19 cellular contexts compared by ENCODE assay signal in genomic region chr20:9129756-9130155, GRCh38.
DNase-seq lines count a peak whose midpoint lies in the region; ATAC-seq and TF ChIP-seq lines count a peak whose summit lies in the region.
"Had no signal": no experiment of that assay in that cellular context is flagged by ENCODE, and none has a peak within 500 bp of the region (broad histone marks: within the 10 kb centered on the region; RNA-seq: fewer than 3 reads in every experiment).

No MANE protein-coding gene starts in this region.

- WGBS in heart left ventricle, 4 donors, result 37 to 48% (median 42%) methylated on average over 3 of the region's 3 CpGs
- WGBS in IMR-90 (ENCODE audit: extremely low coverage in 2 of 2, insufficient read length in 1 of 2), 2 experiments, result 100% methylated on average over 1 of the region's 3 CpGs; no CpG with 5 or more reads in 1 of the 2 experiments
- 53% methylated on average over 1 of the region's 3 CpGs for WGBS in mesenchymal stem cell

- CTCF ChIA-PET in IMR-90 (lab: Yijun Ruan, JAX), result interaction anchor here (1.2 to 1.6 kb wide), 3 partner anchors 17 to 276 kb away, joined by 3 to 5 read pairs (median 3); no protein-coding TSS in a partner anchor
- CTCF ChIA-PET in activated naive CD4-positive, alpha-beta T cell treated with anti-CD3 and anti-CD28 coated beads for 36 hours (lab: Charles Lee), result no interaction called here

- no peak overlapping the region for H3K4ac ChIP-seq in IMR-90 (ENCODE audit: low read depth, low read length)
- no peak overlapping the region for H3K4ac ChIP-seq in mesenchymal stem cell (ENCODE audit: low read depth in 1 of 2, low read length in 2 of 2)

- H3K23ac ChIP-seq in IMR-90 (ENCODE audit: low read depth, low read length) (peak overlapping the region; percentile 40; the same call in 1 of the 2 replicates), mesenchymal stem cell (ENCODE audit: low read length in 2 of 2) (no peak overlapping the region)

- H3K4me1 Mint-ChIP-seq in stimulated activated naive CD8-positive, alpha-beta T cell treated with anti-CD3 and anti-CD28 coated beads, Interleukin-15, amount 100 ng/mL, for 72 hours, result no peaks in the 10 kb centered on the region
- H3K4me1 Mint-ChIP-seq in activated naive CD4-positive, alpha-beta T cell treated with anti-CD3 and anti-CD28 coated beads for 36 hours (ENCODE audit: low read depth), result no peaks in the 10 kb centered on the region

- no peak overlapping the region for H3K4me2 ChIP-seq in IMR-90 (ENCODE audit: low read depth, low read length)
- no peak overlapping the region for H3K4me2 ChIP-seq in mesenchymal stem cell (ENCODE audit: low read length, poor library complexity, severe bottlenecking)

- H3K9me3 ChIP-seq in heart left ventricle, result peaks cover 0 to 20% (median 10%) of the 10 kb centered on the region in 12 donors
- H3K9me3 ChIP-seq in IMR-90 (ENCODE audit: control insufficient read depth, insufficient read depth, low read length), result peaks cover 8% of the 10 kb centered on the region
- peaks cover 24% of the 10 kb centered on the region for H3K9me3 ChIP-seq in mesenchymal stem cell (ENCODE audit: control insufficient read depth, low read length)

- peaks cover 3% of the 10 kb centered on the region; the same call in 1 of the 2 replicates for H3K9me1 ChIP-seq in IMR-90 (ENCODE audit: insufficient read depth, low read length)

- no peak overlapping the region for H2BK15ac ChIP-seq in IMR-90 (ENCODE audit: low read depth, low read length)
- no peak overlapping the region for H2BK15ac ChIP-seq in mesenchymal stem cell (ENCODE audit: low read depth, poor library complexity, severe bottlenecking)

- H3K27ac ChIP-seq in heart left ventricle, result peak overlapping the region in 9 of 12 donors; percentile 12 to 67 (median 56)
- no peak overlapping the region; the same call in 1 of the 2 replicates for H3K27ac ChIP-seq in IMR-90 (ENCODE audit: insufficient read depth, low read length)
- peak overlapping the region; percentile 34 for H3K27ac ChIP-seq in mesenchymal stem cell (ENCODE audit: low read length, poor library complexity, severe bottlenecking)
- H3K27ac ChIP-seq: GM23248 had no signal

- DNase-seq in heart left ventricle (no peak), cardiac septum (ENCODE audit: low spot score) (no peak), IMR-90 (no peak), choroid plexus epithelial cell (ENCODE audit: low read depth) (peak; percentile 29), mesenchymal stem cell (no peak)
- DNase-seq in stimulated activated naive CD8-positive, alpha-beta T cell treated with anti-CD3 and anti-CD28 coated beads, Interleukin-15, amount 100 ng/mL, for 72 hours, result no peak
- no peak for DNase-seq in activated naive CD4-positive, alpha-beta T cell treated with anti-CD3 and anti-CD28 coated beads for 36 hours
- DNase-seq in stimulated activated CD4-positive, alpha-beta T cell treated with anti-CD3 and anti-CD28 coated beads, Interleukin-15, amount 100 ng/mL, for 24 hours, result no peak
- DNase-seq: GM23248; H7; KG1; MM.1S; NCI-H2029; NCI-H446; NCI-H526; NCI-H82; NK-92 treated with Interleukin-12 subunit alpha and Interleukin-12 subunit beta, amount 100 ng/mL, for 24 hours; PC-3; SHP77 had no signal

- intact Hi-C loops in heart left ventricle (cut with DNase I), result loop anchor here in 1 of 10 donors (5.0 kb wide), 1 partner anchor 38 kb away; no protein-coding TSS in a partner anchor
- intact Hi-C loops in cardiac septum (cut with DNase I), result no loop called here
- intact Hi-C loops in IMR-90 (cut with micrococcal nuclease), result no loop called here
- intact Hi-C loops in activated naive CD4-positive, alpha-beta T cell treated with anti-CD3 and anti-CD28 coated beads for 36 hours (cut with micrococcal nuclease), result no loop called here

- H3K4me1 ChIP-seq in heart left ventricle, result peaks cover 0 to 42% (median 20%) of the 10 kb centered on the region in 12 donors
- peaks cover 2% of the 10 kb centered on the region; the same call in 1 of the 2 replicates for H3K4me1 ChIP-seq in IMR-90 (ENCODE audit: control insufficient read depth, insufficient read depth, low read length)
- H3K4me1 ChIP-seq in mesenchymal stem cell (ENCODE audit: control insufficient read depth, insufficient read depth, low read depth, low read length), result peaks cover 3% of the 10 kb centered on the region

- TF ChIP-seq RAD21 in IMR-90 (IDR thresholded peaks at IDR 0.05; ENCODE audit: low read length), result no peak

- dilution Hi-C loops in IMR-90 (cut with HindIII; ENCODE audit: low sequenced_read_pairs, unreplicated experiment), result no loop called here

- H3K56ac ChIP-seq in IMR-90 (ENCODE audit: extremely low read depth, insufficient read depth, low read length), result no peak overlapping the region

- in situ Hi-C loops in IMR-90 (cut with MboI; ENCODE audit: low sequenced_read_pairs), result no loop called here

- H3K4me3 ChIP-seq in heart left ventricle (no peak overlapping the region), IMR-90 (ENCODE audit: insufficient read depth, low read depth, low read length) (no peak overlapping the region), choroid plexus epithelial cell (ENCODE audit: low read depth, low read length) (no peak overlapping the region), mesenchymal stem cell (ENCODE audit: insufficient read depth in 1 of 2, low read depth in 1 of 2, low read length in 2 of 2) (no peak overlapping the region)
- H3K4me3 ChIP-seq: GM23248 had no signal

- H3K79me1 ChIP-seq in IMR-90 (ENCODE audit: low read depth in 1 of 2, low read length in 2 of 2) (peaks cover 40 to 62% of the 10 kb centered on the region in 2 experiments), mesenchymal stem cell (replicated peaks; ENCODE audit: low read length, poor library complexity, severe bottlenecking) (peaks cover 19% of the 10 kb centered on the region)

- ATAC-seq in heart left ventricle (peak in 2 of 4 donors; percentile 55 to 56), IMR-90 (ENCODE audit: low read depth) (no peak; the same call in 1 of the 2 replicates)
- ATAC-seq in stimulated activated naive CD8-positive, alpha-beta T cell treated with anti-CD3 and anti-CD28 coated beads, Interleukin-15, amount 100 ng/mL, for 72 hours, result no peak
- ATAC-seq: PC-3 had no signal

- H2BK120ac ChIP-seq in IMR-90 (ENCODE audit: low read depth, low read length) (no peak overlapping the region), mesenchymal stem cell (ENCODE audit: low read depth, low read length) (no peak overlapping the region)

- no peak overlapping the region for H2AK9ac ChIP-seq in IMR-90 (replicated peaks; ENCODE audit: low read depth, low read length, poor library complexity)

- H3K14ac ChIP-seq in IMR-90 (replicated peaks; ENCODE audit: low read depth, low read length) (0 out of 2 replicates have a peak overlapping the region, but pooled peaks have one; percentile 19), mesenchymal stem cell (ENCODE audit: low read length in 2 of 2) (no peak overlapping the region)

- no peak overlapping the region for H2BK12ac ChIP-seq in mesenchymal stem cell (ENCODE audit: low read length in 2 of 2)

- H2BK5ac ChIP-seq in IMR-90 (ENCODE audit: low read depth, low read length, poor library complexity, severe bottlenecking) (no peak overlapping the region), mesenchymal stem cell (ENCODE audit: low read depth, low read length, poor library complexity, severe bottlenecking) (no peak overlapping the region)

- no peaks in the 10 kb centered on the region for H3K36me3 Mint-ChIP-seq in activated naive CD4-positive, alpha-beta T cell treated with anti-CD3 and anti-CD28 coated beads for 36 hours (ENCODE audit: low read depth)

- TF ChIP-seq POLR2A in heart left ventricle (IDR thresholded peaks at IDR 0.05), result no peak
- TF ChIP-seq POLR2A in IMR-90 (IDR thresholded peaks at IDR 0.05; ENCODE audit: low read depth, low read length), result no peak

- no peak overlapping the region for H3K4me3 Mint-ChIP-seq in stimulated activated naive CD8-positive, alpha-beta T cell treated with anti-CD3 and anti-CD28 coated beads, Interleukin-15, amount 100 ng/mL, for 72 hours
- H3K4me3 Mint-ChIP-seq in activated naive CD4-positive, alpha-beta T cell treated with anti-CD3 and anti-CD28 coated beads for 36 hours, result no peak overlapping the region

- no TSS peak for BruUV-seq in IMR-90 (replicated peaks; lab: Mats Ljungman, UMichigan)

- no peaks in the 10 kb centered on the region for H3K36me3 ChIP-seq in heart left ventricle
- peaks cover 2% of the 10 kb centered on the region for H3K36me3 ChIP-seq in IMR-90 (ENCODE audit: control insufficient read depth, insufficient read depth, low read length)
- no peaks in the 10 kb centered on the region for H3K36me3 ChIP-seq in mesenchymal stem cell (ENCODE audit: control insufficient read depth in 1 of 2, insufficient read depth in 2 of 2, low read depth in 1 of 2, low read length in 2 of 2)

- no peak overlapping the region for H4K5ac ChIP-seq in IMR-90 (ENCODE audit: low read depth, low read length)

- no peak overlapping the region for H4K8ac ChIP-seq in IMR-90 (ENCODE audit: low read depth in 2 of 2, low read length in 2 of 2)
- H4K8ac ChIP-seq in mesenchymal stem cell (ENCODE audit: low read length), result no peak overlapping the region

- POLR2A ChIA-PET in IMR-90 (lab: Charles Lee; ENCODE audit: unreplicated experiment), result no interaction called here

- H2AFZ ChIP-seq in IMR-90 (replicated peaks; ENCODE audit: low read length, poor library complexity) (no peak overlapping the region), mesenchymal stem cell (ENCODE audit: low read depth, low read length) (no peak overlapping the region)
- H2AFZ ChIP-seq: GM23248 had no signal

- peaks cover 5 to 30% of the 10 kb centered on the region in 2 donors for H3K9me3 Mint-ChIP-seq in stimulated activated naive CD8-positive, alpha-beta T cell treated with anti-CD3 and anti-CD28 coated beads, Interleukin-15, amount 100 ng/mL, for 72 hours
- H3K9me3 Mint-ChIP-seq in activated naive CD4-positive, alpha-beta T cell treated with anti-CD3 and anti-CD28 coated beads for 36 hours, result no peaks in the 10 kb centered on the region

- peak overlapping the region; percentile 16; the same call in 1 of the 2 replicates for H3K18ac ChIP-seq in IMR-90 (ENCODE audit: low read depth, low read length)
- H3K18ac ChIP-seq in mesenchymal stem cell (ENCODE audit: low read depth in 1 of 2, low read length in 2 of 2), result no peak overlapping the region

- H4K91ac ChIP-seq in IMR-90 (ENCODE audit: insufficient read depth, low read depth, low read length), result no peak overlapping the region
- no peak overlapping the region for H4K91ac ChIP-seq in mesenchymal stem cell (ENCODE audit: low read length)

- H4K20me1 ChIP-seq in IMR-90 (ENCODE audit: insufficient read depth, low read length), result peaks cover 8% of the 10 kb centered on the region; the same call in 1 of the 2 replicates

- no peaks in the 10 kb centered on the region for H3K27me3 Mint-ChIP-seq in stimulated activated naive CD8-positive, alpha-beta T cell treated with anti-CD3 and anti-CD28 coated beads, Interleukin-15, amount 100 ng/mL, for 72 hours
- H3K27me3 Mint-ChIP-seq in activated naive CD4-positive, alpha-beta T cell treated with anti-CD3 and anti-CD28 coated beads for 36 hours (ENCODE audit: low read depth), result no peaks in the 10 kb centered on the region

- H2BK20ac ChIP-seq in IMR-90 (ENCODE audit: low read depth, low read length), result no peak overlapping the region

- H3K27ac Mint-ChIP-seq in stimulated activated naive CD8-positive, alpha-beta T cell treated with anti-CD3 and anti-CD28 coated beads, Interleukin-15, amount 100 ng/mL, for 72 hours, result no peak overlapping the region
- no peak overlapping the region for H3K27ac Mint-ChIP-seq in activated naive CD4-positive, alpha-beta T cell treated with anti-CD3 and anti-CD28 coated beads for 36 hours

- H3K27me3 ChIP-seq in heart left ventricle (no peaks in the 10 kb centered on the region), IMR-90 (ENCODE audit: control insufficient read depth, insufficient read depth, low read length) (no peaks in the 10 kb centered on the region), mesenchymal stem cell (ENCODE audit: control insufficient read depth in 1 of 2, insufficient read depth in 1 of 2, low read length in 2 of 2) (no peaks in the 10 kb centered on the region)

- H3K9ac ChIP-seq in IMR-90 (ENCODE audit: low read depth, low read length), result no peak overlapping the region
- no peak overlapping the region for H3K9ac ChIP-seq in mesenchymal stem cell (ENCODE audit: low read length)
- H3K9ac ChIP-seq: GM23248 had no signal

- H2AK5ac ChIP-seq in IMR-90 (ENCODE audit: low read depth, low read length) (no peak overlapping the region), mesenchymal stem cell (ENCODE audit: low read length, severe bottlenecking) (no peak overlapping the region)

- TF ChIP-seq CTCF in heart left ventricle (IDR thresholded peaks at IDR 0.05) (no peak), IMR-90 (conservative IDR thresholded peaks at IDR 0.05; ENCODE audit: low read depth, low read length) (no peak), choroid plexus epithelial cell (conservative IDR thresholded peaks at IDR 0.05; ENCODE audit: low read depth, low read length) (no peak)
